In the genomic region with DNA sequence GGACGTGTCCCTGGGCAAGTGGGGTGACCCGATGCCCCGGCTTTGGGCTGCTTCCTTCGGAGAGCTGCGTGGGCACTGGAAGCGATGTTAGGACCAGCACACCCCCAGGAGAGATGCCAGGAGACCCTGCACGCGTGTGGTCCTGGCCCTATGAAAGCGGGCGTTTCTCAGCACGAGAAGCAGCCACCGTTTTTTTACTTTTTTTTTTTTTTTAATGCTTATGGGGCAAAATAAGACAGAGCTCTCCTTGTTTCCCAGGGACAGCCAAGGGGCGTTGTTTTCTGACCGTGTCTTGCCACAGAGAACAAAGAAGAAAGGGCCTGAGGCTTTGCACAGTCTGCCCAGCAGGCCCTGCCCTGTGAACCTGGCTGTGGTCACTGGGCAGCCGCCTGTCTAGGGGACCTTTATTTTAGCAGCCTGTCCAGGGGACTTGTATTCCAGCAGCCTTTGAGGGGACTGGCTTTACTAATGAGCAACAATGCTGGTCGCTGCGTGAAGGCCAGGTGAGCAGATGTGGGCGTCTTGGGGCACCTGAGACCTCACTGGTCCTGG, we compare ENCODE assay signal across 1 cellular context.
TF ChIP-seq lines count a peak whose summit lies in the region.

No MANE protein-coding gene starts in this region.

TF ChIP-seq in HepG2, 621 proteins besides CTCF, POLR2A, EP300 and RAD21 (continued from another document):
- TF ChIP-seq, protein P1, sequence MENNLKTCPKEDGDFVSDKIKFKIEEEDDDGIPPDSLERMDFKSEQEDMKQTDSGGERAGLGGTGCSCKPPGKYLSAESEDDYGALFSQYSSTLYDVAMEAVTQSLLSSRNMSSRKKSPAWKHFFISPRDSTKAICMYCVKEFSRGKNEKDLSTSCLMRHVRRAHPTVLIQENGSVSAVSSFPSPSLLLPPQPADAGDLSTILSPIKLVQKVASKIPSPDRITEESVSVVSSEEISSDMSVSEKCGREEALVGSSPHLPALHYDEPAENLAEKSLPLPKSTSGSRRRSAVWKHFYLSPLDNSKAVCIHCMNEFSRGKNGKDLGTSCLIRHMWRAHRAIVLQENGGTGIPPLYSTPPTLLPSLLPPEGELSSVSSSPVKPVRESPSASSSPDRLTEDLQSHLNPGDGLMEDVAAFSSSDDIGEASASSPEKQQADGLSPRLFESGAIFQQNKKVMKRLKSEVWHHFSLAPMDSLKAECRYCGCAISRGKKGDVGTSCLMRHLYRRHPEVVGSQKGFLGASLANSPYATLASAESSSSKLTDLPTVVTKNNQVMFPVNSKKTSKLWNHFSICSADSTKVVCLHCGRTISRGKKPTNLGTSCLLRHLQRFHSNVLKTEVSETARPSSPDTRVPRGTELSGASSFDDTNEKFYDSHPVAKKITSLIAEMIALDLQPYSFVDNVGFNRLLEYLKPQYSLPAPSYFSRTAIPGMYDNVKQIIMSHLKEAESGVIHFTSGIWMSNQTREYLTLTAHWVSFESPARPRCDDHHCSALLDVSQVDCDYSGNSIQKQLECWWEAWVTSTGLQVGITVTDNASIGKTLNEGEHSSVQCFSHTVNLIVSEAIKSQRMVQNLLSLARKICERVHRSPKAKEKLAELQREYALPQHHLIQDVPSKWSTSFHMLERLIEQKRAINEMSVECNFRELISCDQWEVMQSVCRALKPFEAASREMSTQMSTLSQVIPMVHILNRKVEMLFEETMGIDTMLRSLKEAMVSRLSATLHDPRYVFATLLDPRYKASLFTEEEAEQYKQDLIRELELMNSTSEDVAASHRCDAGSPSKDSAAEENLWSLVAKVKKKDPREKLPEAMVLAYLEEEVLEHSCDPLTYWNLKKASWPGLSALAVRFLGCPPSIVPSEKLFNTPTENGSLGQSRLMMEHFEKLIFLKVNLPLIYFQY (CRISPR knock-in tag; IDR thresholded peaks at IDR 0.05; ENCODE audit: borderline replicate concordance), result no peak
- TF ChIP-seq DR1 (CRISPR knock-in tag; IDR thresholded peaks at IDR 0.05) (no peak), CHD4 (IDR thresholded peaks at IDR 0.05; ENCODE audit: borderline replicate concordance, low read length) (no peak), ZNF792 (CRISPR knock-in tag; IDR thresholded peaks at IDR 0.05) (no peak), KMT2A (CRISPR knock-in tag; IDR thresholded peaks at IDR 0.05) (no peak), CEBPG (CRISPR knock-in tag; IDR thresholded peaks at IDR 0.05) (no peak), ZNF615 (CRISPR knock-in tag; IDR thresholded peaks at IDR 0.05; ENCODE audit: borderline replicate concordance) (no peak), ZFP36 (IDR thresholded peaks at IDR 0.05; ENCODE audit: borderline replicate concordance, low read depth, low read length, partially characterized antibody) (no peak), AGO1 (IDR thresholded peaks at IDR 0.05; ENCODE audit: low read depth, low read length, poor library complexity, severe bottlenecking) (no peak), MYNN (CRISPR knock-in tag; IDR thresholded peaks at IDR 0.05; ENCODE audit: low read depth) (peak; percentile 99; the same call in 1 of the 2 replicates), STAG1 (CRISPR knock-in tag; IDR thresholded peaks at IDR 0.05) (no peak), XRCC5 (optimal IDR thresholded peaks at IDR 0.05; ENCODE audit: low read length) (peak; percentile 13), ZEB1 (IDR thresholded peaks at IDR 0.05; ENCODE audit: insufficient replicate concordance, low read depth) (peak; percentile 34), ZNF138 (CRISPR knock-in tag; IDR thresholded peaks at IDR 0.05; ENCODE audit: low read depth) (no peak), RFXAP (CRISPR knock-in tag; IDR thresholded peaks at IDR 0.05; ENCODE audit: borderline replicate concordance) (no peak), DNMT3B (CRISPR knock-in tag; conservative IDR thresholded peaks at IDR 0.05) (0 out of 2 replicates have a peak, but pooled peaks have one; percentile 26), POLR2AphosphoS2 (IDR thresholded peaks at IDR 0.05; ENCODE audit: low read depth, low read length) (no peak), MYC (CRISPR knock-in tag; IDR thresholded peaks at IDR 0.05; ENCODE audit: borderline replicate concordance) (no peak), SP5 (CRISPR knock-in tag; IDR thresholded peaks at IDR 0.05; ENCODE audit: borderline replicate concordance, low read depth) (no peak), TCF7 (IDR thresholded peaks at IDR 0.05; ENCODE audit: low read depth) (0 out of 2 replicates have a peak, but pooled peaks have one; percentile 4), SMAD3 (CRISPR knock-in tag; IDR thresholded peaks at IDR 0.05) (0 out of 2 replicates have a peak, but pooled peaks have one; percentile 6)
- TF ChIP-seq, protein P2, sequence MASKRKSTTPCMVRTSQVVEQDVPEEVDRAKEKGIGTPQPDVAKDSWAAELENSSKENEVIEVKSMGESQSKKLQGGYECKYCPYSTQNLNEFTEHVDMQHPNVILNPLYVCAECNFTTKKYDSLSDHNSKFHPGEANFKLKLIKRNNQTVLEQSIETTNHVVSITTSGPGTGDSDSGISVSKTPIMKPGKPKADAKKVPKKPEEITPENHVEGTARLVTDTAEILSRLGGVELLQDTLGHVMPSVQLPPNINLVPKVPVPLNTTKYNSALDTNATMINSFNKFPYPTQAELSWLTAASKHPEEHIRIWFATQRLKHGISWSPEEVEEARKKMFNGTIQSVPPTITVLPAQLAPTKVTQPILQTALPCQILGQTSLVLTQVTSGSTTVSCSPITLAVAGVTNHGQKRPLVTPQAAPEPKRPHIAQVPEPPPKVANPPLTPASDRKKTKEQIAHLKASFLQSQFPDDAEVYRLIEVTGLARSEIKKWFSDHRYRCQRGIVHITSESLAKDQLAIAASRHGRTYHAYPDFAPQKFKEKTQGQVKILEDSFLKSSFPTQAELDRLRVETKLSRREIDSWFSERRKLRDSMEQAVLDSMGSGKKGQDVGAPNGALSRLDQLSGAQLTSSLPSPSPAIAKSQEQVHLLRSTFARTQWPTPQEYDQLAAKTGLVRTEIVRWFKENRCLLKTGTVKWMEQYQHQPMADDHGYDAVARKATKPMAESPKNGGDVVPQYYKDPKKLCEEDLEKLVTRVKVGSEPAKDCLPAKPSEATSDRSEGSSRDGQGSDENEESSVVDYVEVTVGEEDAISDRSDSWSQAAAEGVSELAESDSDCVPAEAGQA (IDR thresholded peaks at IDR 0.05; ENCODE audit: low read depth), result no peak
- TF ChIP-seq, protein P2 (CRISPR knock-in tag; IDR thresholded peaks at IDR 0.05; ENCODE audit: borderline replicate concordance), result no peak
- TF ChIP-seq, protein P3, sequence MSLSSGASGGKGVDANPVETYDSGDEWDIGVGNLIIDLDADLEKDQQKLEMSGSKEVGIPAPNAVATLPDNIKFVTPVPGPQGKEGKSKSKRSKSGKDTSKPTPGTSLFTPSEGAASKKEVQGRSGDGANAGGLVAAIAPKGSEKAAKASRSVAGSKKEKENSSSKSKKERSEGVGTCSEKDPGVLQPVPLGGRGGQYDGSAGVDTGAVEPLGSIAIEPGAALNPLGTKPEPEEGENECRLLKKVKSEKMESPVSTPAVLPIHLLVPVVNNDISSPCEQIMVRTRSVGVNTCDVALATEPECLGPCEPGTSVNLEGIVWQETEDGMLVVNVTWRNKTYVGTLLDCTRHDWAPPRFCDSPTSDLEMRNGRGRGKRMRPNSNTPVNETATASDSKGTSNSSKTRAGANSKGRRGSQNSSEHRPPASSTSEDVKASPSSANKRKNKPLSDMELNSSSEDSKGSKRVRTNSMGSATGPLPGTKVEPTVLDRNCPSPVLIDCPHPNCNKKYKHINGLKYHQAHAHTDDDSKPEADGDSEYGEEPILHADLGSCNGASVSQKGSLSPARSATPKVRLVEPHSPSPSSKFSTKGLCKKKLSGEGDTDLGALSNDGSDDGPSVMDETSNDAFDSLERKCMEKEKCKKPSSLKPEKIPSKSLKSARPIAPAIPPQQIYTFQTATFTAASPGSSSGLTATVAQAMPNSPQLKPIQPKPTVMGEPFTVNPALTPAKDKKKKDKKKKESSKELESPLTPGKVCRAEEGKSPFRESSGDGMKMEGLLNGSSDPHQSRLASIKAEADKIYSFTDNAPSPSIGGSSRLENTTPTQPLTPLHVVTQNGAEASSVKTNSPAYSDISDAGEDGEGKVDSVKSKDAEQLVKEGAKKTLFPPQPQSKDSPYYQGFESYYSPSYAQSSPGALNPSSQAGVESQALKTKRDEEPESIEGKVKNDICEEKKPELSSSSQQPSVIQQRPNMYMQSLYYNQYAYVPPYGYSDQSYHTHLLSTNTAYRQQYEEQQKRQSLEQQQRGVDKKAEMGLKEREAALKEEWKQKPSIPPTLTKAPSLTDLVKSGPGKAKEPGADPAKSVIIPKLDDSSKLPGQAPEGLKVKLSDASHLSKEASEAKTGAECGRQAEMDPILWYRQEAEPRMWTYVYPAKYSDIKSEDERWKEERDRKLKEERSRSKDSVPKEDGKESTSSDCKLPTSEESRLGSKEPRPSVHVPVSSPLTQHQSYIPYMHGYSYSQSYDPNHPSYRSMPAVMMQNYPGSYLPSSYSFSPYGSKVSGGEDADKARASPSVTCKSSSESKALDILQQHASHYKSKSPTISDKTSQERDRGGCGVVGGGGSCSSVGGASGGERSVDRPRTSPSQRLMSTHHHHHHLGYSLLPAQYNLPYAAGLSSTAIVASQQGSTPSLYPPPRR (CRISPR knock-in tag; IDR thresholded peaks at IDR 0.05; ENCODE audit: borderline replicate concordance), result no peak
- TF ChIP-seq, protein P4, sequence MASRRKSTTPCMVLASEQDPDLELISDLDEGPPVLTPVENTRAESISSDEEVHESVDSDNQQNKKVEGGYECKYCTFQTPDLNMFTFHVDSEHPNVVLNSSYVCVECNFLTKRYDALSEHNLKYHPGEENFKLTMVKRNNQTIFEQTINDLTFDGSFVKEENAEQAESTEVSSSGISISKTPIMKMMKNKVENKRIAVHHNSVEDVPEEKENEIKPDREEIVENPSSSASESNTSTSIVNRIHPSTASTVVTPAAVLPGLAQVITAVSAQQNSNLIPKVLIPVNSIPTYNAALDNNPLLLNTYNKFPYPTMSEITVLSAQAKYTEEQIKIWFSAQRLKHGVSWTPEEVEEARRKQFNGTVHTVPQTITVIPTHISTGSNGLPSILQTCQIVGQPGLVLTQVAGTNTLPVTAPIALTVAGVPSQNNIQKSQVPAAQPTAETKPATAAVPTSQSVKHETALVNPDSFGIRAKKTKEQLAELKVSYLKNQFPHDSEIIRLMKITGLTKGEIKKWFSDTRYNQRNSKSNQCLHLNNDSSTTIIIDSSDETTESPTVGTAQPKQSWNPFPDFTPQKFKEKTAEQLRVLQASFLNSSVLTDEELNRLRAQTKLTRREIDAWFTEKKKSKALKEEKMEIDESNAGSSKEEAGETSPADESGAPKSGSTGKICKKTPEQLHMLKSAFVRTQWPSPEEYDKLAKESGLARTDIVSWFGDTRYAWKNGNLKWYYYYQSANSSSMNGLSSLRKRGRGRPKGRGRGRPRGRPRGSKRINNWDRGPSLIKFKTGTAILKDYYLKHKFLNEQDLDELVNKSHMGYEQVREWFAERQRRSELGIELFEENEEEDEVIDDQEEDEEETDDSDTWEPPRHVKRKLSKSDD (CRISPR knock-in tag; IDR thresholded peaks at IDR 0.05; ENCODE audit: low read depth), result no peak
- TF ChIP-seq, protein P5, sequence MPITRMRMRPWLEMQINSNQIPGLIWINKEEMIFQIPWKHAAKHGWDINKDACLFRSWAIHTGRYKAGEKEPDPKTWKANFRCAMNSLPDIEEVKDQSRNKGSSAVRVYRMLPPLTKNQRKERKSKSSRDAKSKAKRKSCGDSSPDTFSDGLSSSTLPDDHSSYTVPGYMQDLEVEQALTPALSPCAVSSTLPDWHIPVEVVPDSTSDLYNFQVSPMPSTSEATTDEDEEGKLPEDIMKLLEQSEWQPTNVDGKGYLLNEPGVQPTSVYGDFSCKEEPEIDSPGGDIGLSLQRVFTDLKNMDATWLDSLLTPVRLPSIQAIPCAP (CRISPR knock-in tag; IDR thresholded peaks at IDR 0.05; ENCODE audit: low read depth), result no peak
